In the genomic region with DNA sequence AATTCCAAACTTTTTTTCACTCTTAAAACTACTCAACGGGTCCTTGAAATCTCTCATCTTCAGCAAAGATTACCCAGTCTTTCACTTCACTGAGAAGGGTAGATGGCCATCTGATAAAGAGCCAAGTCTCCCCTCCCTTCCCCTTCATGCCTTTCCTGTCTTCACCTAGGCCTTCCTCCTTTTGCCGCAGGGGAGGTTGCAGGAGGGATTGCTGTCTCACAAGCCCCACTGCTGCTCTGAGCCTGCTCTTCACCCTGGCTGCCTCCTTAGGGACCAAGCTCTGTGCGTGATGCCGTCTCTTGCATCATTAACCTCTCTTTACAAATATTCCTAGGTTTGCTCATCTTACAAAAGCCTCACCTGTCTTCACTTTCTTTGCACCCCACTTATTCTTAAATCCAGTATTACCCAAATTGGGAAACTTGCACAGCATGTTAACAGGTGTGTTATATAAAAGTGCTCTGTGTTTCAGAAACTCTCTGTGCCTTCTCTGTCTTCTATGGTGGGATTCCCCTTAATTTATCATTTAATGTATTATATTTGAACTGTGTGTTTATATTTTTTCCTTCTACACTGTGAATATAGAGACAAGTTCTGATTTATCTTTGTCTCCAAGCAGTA, we compare ENCODE assay signal across 8 cellular contexts. TPM values are rescaled to one million over a fixed set of nuclear protein-coding genes. Genes with fewer than 3 reads are reported as not detected.
A peak's percentile ranks its signal among the peaks of the same experiment; 100 is the strongest.
DNase-seq lines count a peak whose midpoint lies in the region; ATAC-seq and TF ChIP-seq lines count a peak whose summit lies in the region.

No MANE protein-coding gene starts in this region.

- H3K36me3 ChIP-seq in Peyer's patch = no peaks in the 10 kb centered on the region

- H3K36me3 Mint-ChIP-seq in Calu3 (ENCODE audit: insufficient read depth, unreplicated experiment) = peaks cover 53% of the 10 kb centered on the region
- peaks cover 4% of the 10 kb centered on the region for H3K36me3 Mint-ChIP-seq in IgD-negative memory B cell
- peaks cover 20% of the 10 kb centered on the region for H3K36me3 Mint-ChIP-seq in activated naive CD8-positive, alpha-beta T cell treated with anti-CD3 and anti-CD28 coated beads, Interleukin-2, amount 10 ng/mL, durations not matched to agents 7 days and 5 days
- no peaks in the 10 kb centered on the region for H3K36me3 Mint-ChIP-seq in natural killer cell

- no peaks in the 10 kb centered on the region for H3K9me3 ChIP-seq in Peyer's patch

- H3K27me3 Mint-ChIP-seq in Calu3 (ENCODE audit: unreplicated experiment) = no peaks in the 10 kb centered on the region
- H3K27me3 Mint-ChIP-seq in IgD-negative memory B cell = no peaks in the 10 kb centered on the region
- no peaks in the 10 kb centered on the region for H3K27me3 Mint-ChIP-seq in activated naive CD8-positive, alpha-beta T cell treated with anti-CD3 and anti-CD28 coated beads, Interleukin-2, amount 10 ng/mL, durations not matched to agents 7 days and 5 days
- no peaks in the 10 kb centered on the region for H3K27me3 Mint-ChIP-seq in natural killer cell (ENCODE audit: low read depth in 2 of 2)

- peak overlapping the region; percentile 92 for H3K4me3 Mint-ChIP-seq in Calu3 (ENCODE audit: low read depth, unreplicated experiment)
- peak overlapping the region; percentile 51 to 98 (median 84) for H3K4me3 Mint-ChIP-seq in IgD-negative memory B cell
- H3K4me3 Mint-ChIP-seq in activated naive CD8-positive, alpha-beta T cell treated with anti-CD3 and anti-CD28 coated beads, Interleukin-2, amount 10 ng/mL, durations not matched to agents 7 days and 5 days = peak overlapping the region; percentile 94
- H3K4me3 Mint-ChIP-seq in natural killer cell = peak overlapping the region; percentile 75

- H3K27ac ChIP-seq in Peyer's patch = peak overlapping the region in 1 of 4 donors; percentile 5

- H3K4me1 Mint-ChIP-seq in Calu3 (ENCODE audit: low read depth, unreplicated experiment) (peaks cover 27% of the 10 kb centered on the region), IgD-negative memory B cell (peaks cover 57 to 61% (median 58%) of the 10 kb centered on the region in 3 donors), natural killer cell (peaks cover 48 to 77% of the 10 kb centered on the region in 2 donors)
- H3K4me1 Mint-ChIP-seq in activated naive CD8-positive, alpha-beta T cell treated with anti-CD3 and anti-CD28 coated beads, Interleukin-2, amount 10 ng/mL, durations not matched to agents 7 days and 5 days = peaks cover 41% of the 10 kb centered on the region

- H3K9me3 Mint-ChIP-seq in Calu3 (ENCODE audit: low read depth, unreplicated experiment) (no peaks in the 10 kb centered on the region), IgD-negative memory B cell (no peaks in the 10 kb centered on the region), natural killer cell (no peaks in the 10 kb centered on the region)
- H3K9me3 Mint-ChIP-seq in activated naive CD8-positive, alpha-beta T cell treated with anti-CD3 and anti-CD28 coated beads, Interleukin-2, amount 10 ng/mL, durations not matched to agents 7 days and 5 days = no peaks in the 10 kb centered on the region

- no TSS peak for BruUV-seq in Calu3 (replicated peaks; lab: Mats Ljungman, UMichigan)

- H3K4me1 ChIP-seq in Peyer's patch = peaks cover 0 to 15% (median 4%) of the 10 kb centered on the region in 4 donors

- POLR2A ChIA-PET in activated naive CD8-positive, alpha-beta T cell treated with anti-CD3 and anti-CD28 coated beads, Interleukin-2, amount 10 ng/mL, durations not matched to agents 7 days and 5 days (lab: Charles Lee) = no interaction called here

- ATAC-seq in activated naive CD8-positive, alpha-beta T cell treated with anti-CD3 and anti-CD28 coated beads, Interleukin-2, amount 10 ng/mL, durations not matched to agents 7 days and 5 days (ENCODE audit: low read depth) = no peak
- ATAC-seq in natural killer cell (no peak), GM18511 (IDR thresholded peaks at IDR 0.05; ENCODE audit: unreplicated experiment) (no peak), GM21528 (IDR thresholded peaks at IDR 0.05; ENCODE audit: low FRiP score, unreplicated experiment) (no peak), HG03108 (IDR thresholded peaks at IDR 0.05; ENCODE audit: unreplicated experiment) (no peak)

- peak overlapping the region; percentile 48 for H3K27ac Mint-ChIP-seq in Calu3 (ENCODE audit: unreplicated experiment)
- peak overlapping the region; percentile 64 to 89 (median 84) for H3K27ac Mint-ChIP-seq in IgD-negative memory B cell
- peak overlapping the region; percentile 89 for H3K27ac Mint-ChIP-seq in activated naive CD8-positive, alpha-beta T cell treated with anti-CD3 and anti-CD28 coated beads, Interleukin-2, amount 10 ng/mL, durations not matched to agents 7 days and 5 days
- peak overlapping the region; percentile 83 to 93 for H3K27ac Mint-ChIP-seq in natural killer cell

- TF ChIP-seq CTCF in Calu3 (IDR thresholded peaks at IDR 0.05; ENCODE audit: unreplicated experiment) = no peak
- TF ChIP-seq CTCF in natural killer cell (IDR thresholded peaks at IDR 0.05) = no peak
- TF ChIP-seq CTCF in Peyer's patch (IDR thresholded peaks at IDR 0.05) = no peak

- no peak for TF ChIP-seq POLR2A in Peyer's patch (IDR thresholded peaks at IDR 0.05)

- CTCF ChIA-PET in Calu3 (lab: Charles Lee) = interaction anchor here (0.5 kb wide), 1 partner anchor 10 kb away, joined by 3 read pairs; no protein-coding TSS in a partner anchor

- H3K27me3 ChIP-seq in Peyer's patch = no peaks in the 10 kb centered on the region

- intact Hi-C loops in Calu3 (cut with micrococcal nuclease; ENCODE audit: unreplicated experiment) (loop anchor here (5.0 kb wide), 1 partner anchor 34 kb away; no protein-coding TSS in a partner anchor), natural killer cell (cut with micrococcal nuclease) (loop anchor here (5.0 kb wide), 2 partner anchors 246 to 371 kb away; partner anchors contain the start of genes APOO, CXorf58 and SAT1)

- DNase-seq in Calu3 (no peak), natural killer cell (no peak), Peyer's patch (no peak)
- DNase-seq in activated naive CD8-positive, alpha-beta T cell treated with anti-CD3 and anti-CD28 coated beads, Interleukin-2, amount 10 ng/mL, durations not matched to agents 7 days and 5 days = no peak

- H3K4me3 ChIP-seq in Peyer's patch = peak overlapping the region in 1 of 4 donors; percentile 5

RNA-seq across cellular contexts. Expression of gene ZFX, which starts 3.8 kb away (rescaled TPM):
- total RNA-seq in Calu3 (2022) = 43.3 and 45.1 TPM in 2 replicates
- polyA plus RNA-seq in IgD-negative memory B cell = 39.1 TPM
- 10 to 100 TPM; 46.8 to 51.8 TPM for total RNA-seq in activated naive CD8-positive, alpha-beta T cell treated with anti-CD3 and anti-CD28 coated beads, Interleukin-2, amount 10 ng/mL, durations not matched to agents 7 days and 5 days
- 100 to 1,000 TPM in 1 of 3 donors, 10 to 100 TPM in 2; 60.9 to 123 (median 63.0) TPM for total RNA-seq in natural killer cell
- 10 to 100 TPM; 20.4 to 92.4 (median 43.4) TPM for total RNA-seq in Peyer's patch
